In genomic region chr7:20030417-20030816, GRCh38 we compare ENCODE assay signal across 1 cellular context.
TF ChIP-seq lines count a peak whose summit lies in the region.

No MANE protein-coding gene starts in this region.

TF ChIP-seq in GM23338, 12 proteins besides CTCF, POLR2A, EP300 and RAD21 (continued from another document):
- TF ChIP-seq REST (IDR thresholded peaks at IDR 0.05; ENCODE audit: unreplicated experiment), result no peak
- TF ChIP-seq ZNF114 (CRISPR knock-in tag; IDR thresholded peaks at IDR 0.05), result no peak
- TF ChIP-seq NANOG (IDR thresholded peaks at IDR 0.05; ENCODE audit: borderline replicate concordance), result no peak
- TF ChIP-seq JUNB (IDR thresholded peaks at IDR 0.05; ENCODE audit: unreplicated experiment), result no peak
TF ChIP-seq in GM23338: peak in this region for 0.
